Comparison of ENCODE assay signal across 1 cellular context in genomic region chr9:77177894-77178794, GRCh38.
TF ChIP-seq lines count a peak whose summit lies in the region.

No MANE protein-coding gene starts in this region.

TF ChIP-seq in HepG2, 621 proteins besides CTCF, POLR2A, EP300 and RAD21 (continued from another document and continues in another):
- TF ChIP-seq HMGXB4 (CRISPR knock-in tag; IDR thresholded peaks at IDR 0.05; ENCODE audit: borderline replicate concordance in 1 of 2, low read depth in 1 of 2) (0 out of 4 replicates have a peak, but pooled peaks of 1 of the 2 experiments have one; percentile 1), ZNF766 (CRISPR knock-in tag; IDR thresholded peaks at IDR 0.05; ENCODE audit: borderline replicate concordance) (no peak; the same call in none of the 2 replicates), HIC2 (CRISPR knock-in tag; IDR thresholded peaks at IDR 0.05; ENCODE audit: low read depth) (no peak), RFXAP (CRISPR knock-in tag; IDR thresholded peaks at IDR 0.05; ENCODE audit: borderline replicate concordance) (no peak), NR1H2 (CRISPR knock-in tag; IDR thresholded peaks at IDR 0.05; ENCODE audit: borderline replicate concordance, low read depth) (peak; percentile 28; the same call in 1 of the 2 replicates), ZBTB4 (CRISPR knock-in tag; IDR thresholded peaks at IDR 0.05; ENCODE audit: borderline replicate concordance) (peak; percentile 55; the same call in 1 of the 2 replicates), MXD1 (CRISPR knock-in tag; IDR thresholded peaks at IDR 0.05) (peak; percentile 39; the same call in 1 of the 2 replicates), KLF9 (CRISPR knock-in tag; IDR thresholded peaks at IDR 0.05; ENCODE audit: low read depth) (no peak), ZFP36 (IDR thresholded peaks at IDR 0.05; ENCODE audit: borderline replicate concordance, low read depth, low read length, partially characterized antibody) (no peak), KMT2B (CRISPR knock-in tag; IDR thresholded peaks at IDR 0.05) (0 out of 2 replicates have a peak, but pooled peaks have one; percentile 18), ZNF556 (CRISPR knock-in tag; IDR thresholded peaks at IDR 0.05; ENCODE audit: borderline replicate concordance) (no peak), NFKB2 (CRISPR knock-in tag; IDR thresholded peaks at IDR 0.05; ENCODE audit: borderline replicate concordance) (peak; percentile 50), MED1 (CRISPR knock-in tag; IDR thresholded peaks at IDR 0.05) (no peak), ZNF362 (CRISPR knock-in tag; IDR thresholded peaks at IDR 0.05; ENCODE audit: borderline replicate concordance) (0 out of 2 replicates have a peak, but pooled peaks have one; percentile 24), KLF15 (CRISPR knock-in tag; IDR thresholded peaks at IDR 0.05; ENCODE audit: borderline replicate concordance) (peak; percentile 77; the same call in 1 of the 2 replicates), NFAT5 (CRISPR knock-in tag; IDR thresholded peaks at IDR 0.05) (0 out of 2 replicates have a peak, but pooled peaks have one; percentile 41), ZNF615 (CRISPR knock-in tag; IDR thresholded peaks at IDR 0.05; ENCODE audit: borderline replicate concordance) (no peak), FOXP4 (CRISPR knock-in tag; IDR thresholded peaks at IDR 0.05) (peak; percentile 11; the same call in 1 of the 2 replicates), EED (CRISPR knock-in tag; IDR thresholded peaks at IDR 0.05) (peak; percentile 35; the same call in 1 of the 2 replicates), KAT8 (CRISPR knock-in tag; IDR thresholded peaks at IDR 0.05) (0 out of 2 replicates have a peak, but pooled peaks have one; percentile 1), ZNF678 (CRISPR knock-in tag; IDR thresholded peaks at IDR 0.05) (0 out of 2 replicates have a peak, but pooled peaks have one; percentile 65), ISX (CRISPR knock-in tag; conservative IDR thresholded peaks at IDR 0.05) (no peak), HIVEP1 (CRISPR knock-in tag; IDR thresholded peaks at IDR 0.05) (peak; percentile 71), ZNF704 (CRISPR knock-in tag; IDR thresholded peaks at IDR 0.05; ENCODE audit: borderline replicate concordance) (peak; percentile 32; the same call in 1 of the 2 replicates), ZNF772 (CRISPR knock-in tag; IDR thresholded peaks at IDR 0.05) (peak; percentile 76; the same call in 1 of the 2 replicates), FOSL2 (CRISPR knock-in tag; IDR thresholded peaks at IDR 0.05) (no peak), ZNF18 (CRISPR knock-in tag; IDR thresholded peaks at IDR 0.05; ENCODE audit: insufficient replicate concordance) (no peak), REPIN1 (CRISPR knock-in tag; IDR thresholded peaks at IDR 0.05; ENCODE audit: borderline replicate concordance, low read depth) (peak; percentile 59; the same call in 1 of the 2 replicates), ZSCAN25 (CRISPR knock-in tag; IDR thresholded peaks at IDR 0.05) (no peak), SRF (IDR thresholded peaks at IDR 0.05; ENCODE audit: low read depth, low read length) (no peak), IKZF1 (IDR thresholded peaks at IDR 0.05) (no peak), NRL (CRISPR knock-in tag; IDR thresholded peaks at IDR 0.05; ENCODE audit: borderline replicate concordance) (peak; percentile 73), ATF7 (IDR thresholded peaks at IDR 0.05) (no peak), ATF7 (CRISPR knock-in tag; IDR thresholded peaks at IDR 0.05) (no peak), ZNF781 (CRISPR knock-in tag; IDR thresholded peaks at IDR 0.05; ENCODE audit: borderline replicate concordance, not compliant biosample characterization) (peak; percentile 83), SRSF1 (optimal IDR thresholded peaks at IDR 0.05; ENCODE audit: low read depth, low read length) (peak; percentile 73), ZNF460 (CRISPR knock-in tag; IDR thresholded peaks at IDR 0.05; ENCODE audit: borderline replicate concordance) (no peak), HOXA7 (CRISPR knock-in tag; IDR thresholded peaks at IDR 0.05) (no peak)
